7 cellular contexts compared by ENCODE assay signal in genomic region chr2:97405172-97405571, GRCh38.
DNase-seq lines count a peak whose midpoint lies in the region; ATAC-seq and TF ChIP-seq lines count a peak whose summit lies in the region.
"Not testable (repeated sequence)": the region's sequence is repeated elsewhere in the genome, so short reads cannot be mapped to it uniquely, and the experiment has no call there.

No MANE protein-coding gene starts in this region.

- H3K27ac Mint-ChIP-seq in activated naive CD4-positive, alpha-beta T cell treated with anti-CD3 and anti-CD28 coated beads for 36 hours = not testable (repeated sequence)

- H3K27ac ChIP-seq in heart right ventricle, lower lobe of right lung, thyroid gland: not testable (repeated sequence)
- peak overlapping the region; percentile 41 for H3K27ac ChIP-seq in psoas muscle

- peak; percentile 1 for DNase-seq in activated naive CD4-positive, alpha-beta T cell treated with anti-CD3 and anti-CD28 coated beads for 36 hours
- DNase-seq in Right ventricle myocardium superior = peak; percentile 21
- DNase-seq in heart right ventricle = peak in 1 of 2 donors; percentile 7
- peak; percentile 23 for DNase-seq in left ventricle myocardium superior
- DNase-seq in lower lobe of right lung = peak; percentile 40
- DNase-seq in psoas muscle = not testable (repeated sequence)
- peak; percentile 21 to 41 for DNase-seq in thyroid gland

- H3K4me3 Mint-ChIP-seq in activated naive CD4-positive, alpha-beta T cell treated with anti-CD3 and anti-CD28 coated beads for 36 hours = not testable (repeated sequence)

- peak; percentile 91 for ATAC-seq in Right ventricle myocardium superior (ENCODE audit: poor library complexity)
- ATAC-seq in heart right ventricle = peak in 7 of 8 donors; percentile 46 to 90 (median 71)
- peak; percentile 97 for ATAC-seq in left ventricle myocardium superior
- ATAC-seq in lower lobe of right lung = peak; percentile 62 to 69
- ATAC-seq in psoas muscle = peak; percentile 79 to 98 (median 94)

- 41 to 51% methylated on average over 6 to 7 of the region's 9 CpGs for WGBS in heart right ventricle, 2 donors
- 11 to 47% methylated on average over 6 to 7 of the region's 9 CpGs; no CpG with 5 or more reads in 1 of the 3 donors for WGBS in psoas muscle, 3 donors
- WGBS in thyroid gland, 2 donors = 36% methylated on average over 5 of the region's 9 CpGs; no CpG with 5 or more reads in 1 of the 2 donors

- not testable (repeated sequence) for H3K36me3 ChIP-seq in heart right ventricle; lower lobe of right lung; psoas muscle (ENCODE audit: insufficient read depth in 1 of 2, low read depth in 1 of 2); thyroid gland

- TF ChIP-seq POLR2A in thyroid gland (IDR thresholded peaks at IDR 0.05) = not testable (repeated sequence)

- CTCF ChIA-PET in activated naive CD4-positive, alpha-beta T cell treated with anti-CD3 and anti-CD28 coated beads for 36 hours (lab: Charles Lee) = not testable (repeated sequence)

- not testable (repeated sequence) for H3K36me3 Mint-ChIP-seq in activated naive CD4-positive, alpha-beta T cell treated with anti-CD3 and anti-CD28 coated beads for 36 hours (ENCODE audit: low read depth)

- H3K9me3 ChIP-seq in heart right ventricle, lower lobe of right lung, psoas muscle, thyroid gland: not testable (repeated sequence)

- TF ChIP-seq CTCF in heart right ventricle (IDR thresholded peaks at IDR 0.05); lower lobe of right lung (IDR thresholded peaks at IDR 0.05); psoas muscle (IDR thresholded peaks at IDR 0.05); thyroid gland (IDR thresholded peaks at IDR 0.05): not testable (repeated sequence)

- H3K9me3 Mint-ChIP-seq in activated naive CD4-positive, alpha-beta T cell treated with anti-CD3 and anti-CD28 coated beads for 36 hours = not testable (repeated sequence)

- not testable (repeated sequence) for H3K4me1 ChIP-seq in heart right ventricle, lower lobe of right lung, psoas muscle, thyroid gland

- intact Hi-C loops in activated naive CD4-positive, alpha-beta T cell treated with anti-CD3 and anti-CD28 coated beads for 36 hours (cut with micrococcal nuclease); Right ventricle myocardium superior (cut with DNase I); heart right ventricle (cut with DNase I); left ventricle myocardium superior (cut with micrococcal nuclease); lower lobe of right lung (cut with DNase I); psoas muscle (cut with DNase I); thyroid gland (cut with DNase I): not testable (repeated sequence)

- H3K27me3 ChIP-seq in heart right ventricle; lower lobe of right lung (ENCODE audit: low read depth); psoas muscle (ENCODE audit: insufficient read depth in 3 of 3, low read length in 2 of 3); thyroid gland: not testable (repeated sequence)

- H3K4me3 ChIP-seq in heart right ventricle; lower lobe of right lung; psoas muscle; thyroid gland (replicated peaks in 1 of 3): not testable (repeated sequence)

- H3K4me1 Mint-ChIP-seq in activated naive CD4-positive, alpha-beta T cell treated with anti-CD3 and anti-CD28 coated beads for 36 hours (ENCODE audit: low read depth) = not testable (repeated sequence)

- H3K27me3 Mint-ChIP-seq in activated naive CD4-positive, alpha-beta T cell treated with anti-CD3 and anti-CD28 coated beads for 36 hours (ENCODE audit: low read depth) = not testable (repeated sequence)
